ENCODE assay signal across 22 cellular contexts in genomic region chr7:87426160-87426559, GRCh38. TPM values are rescaled to one million over a fixed set of nuclear protein-coding genes. Genes with fewer than 3 reads are reported as not detected.
DNase-seq lines count a peak whose midpoint lies in the region; ATAC-seq and TF ChIP-seq lines count a peak whose summit lies in the region.
"Had no signal": no experiment of that assay in that cellular context is flagged by ENCODE, and none has a peak within 500 bp of the region (broad histone marks: within the 10 kb centered on the region; RNA-seq: fewer than 3 reads in every experiment).

No MANE protein-coding gene starts in this region.

- no peak overlapping the region for H3K4me3 ChIP-seq in DOHH2 (ENCODE audit: low read length)
- H3K4me3 ChIP-seq: heart right ventricle, transverse colon had no signal

- H3K4me3 Mint-ChIP-seq in natural killer cell treated with Interleukin-12 subunit alpha and Interleukin-12 subunit beta and Interleukin-15 and Interleukin-18, amount 100 ng/mL, for 72 hours, result no peak overlapping the region
- H3K4me3 Mint-ChIP-seq: natural killer cell; T-helper 1 cell treated with Interleukin-12 subunit alpha and Interleukin-12 subunit beta and Interleukin-4 antibody, amounts not matched to agents 30 μg/mL and 1 μg/mL, for 36 hours had no signal

- peaks cover 0 to 20% of the 10 kb centered on the region in 2 donors for H3K27me3 Mint-ChIP-seq in natural killer cell treated with Interleukin-12 subunit alpha and Interleukin-12 subunit beta and Interleukin-15 and Interleukin-18, amount 100 ng/mL, for 72 hours

- no peaks in the 10 kb centered on the region for H3K79me2 ChIP-seq in DOHH2 (ENCODE audit: control insufficient read depth, low read length)

- H3K27me3 ChIP-seq in DOHH2 (ENCODE audit: control insufficient read depth, low read length), result no peaks in the 10 kb centered on the region
- H3K27me3 ChIP-seq: heart right ventricle, transverse colon had no signal

- H4K20me1 ChIP-seq in DOHH2 (ENCODE audit: control insufficient read depth, insufficient read depth, low read depth, low read length), result no peaks in the 10 kb centered on the region

- no peak for DNase-seq in activated CD8-positive, alpha-beta memory T cell treated with anti-CD3 and anti-CD28 coated beads, Interleukin-2, amount 50 U/mL, for 4 hours
- no peak for DNase-seq in NCI-H1092 treated with DMSO at 0.1 percent for 48 hours (lab: John Stamatoyannopoulos, UW)
- DNase-seq in natural killer cell treated with Interleukin-12 subunit alpha and Interleukin-12 subunit beta and Interleukin-15 and Interleukin-18, amount 100 ng/mL, for 72 hours (ENCODE audit: low spot score), result no peak
- DNase-seq: amniotic stem cell; caudate nucleus; DMS 273 treated with DMSO at 0.1 percent for 48 hours; effector CD4-positive, alpha-beta T cell; heart right ventricle; natural killer cell; NCI-H146; NCI-H226; stimulated activated naive CD4-positive, alpha-beta T cell treated with Interleukin-2 at 50 U/mL for 16 hours; transverse colon had no signal

- TF ChIP-seq CTCF in DOHH2 (IDR thresholded peaks at IDR 0.05; ENCODE audit: low read depth, low read length, poor library complexity, severe bottlenecking), result no peak

- no peak overlapping the region for H3K27ac Mint-ChIP-seq in natural killer cell treated with Interleukin-12 subunit alpha and Interleukin-12 subunit beta and Interleukin-15 and Interleukin-18, amount 100 ng/mL, for 72 hours
- H3K27ac Mint-ChIP-seq: natural killer cell; T-helper 1 cell treated with Interleukin-12 subunit alpha and Interleukin-12 subunit beta and Interleukin-4 antibody, amounts not matched to agents 30 μg/mL and 1 μg/mL, for 36 hours had no signal

- no peaks in the 10 kb centered on the region for H3K9me2 ChIP-seq in DOHH2 (replicated peaks; ENCODE audit: control insufficient read depth, low read length)

- H3K9me3 Mint-ChIP-seq in natural killer cell treated with Interleukin-12 subunit alpha and Interleukin-12 subunit beta and Interleukin-15 and Interleukin-18, amount 100 ng/mL, for 72 hours, result no peaks in the 10 kb centered on the region
- H3K9me3 Mint-ChIP-seq: natural killer cell; T-helper 1 cell treated with Interleukin-12 subunit alpha and Interleukin-12 subunit beta and Interleukin-4 antibody, amounts not matched to agents 30 μg/mL and 1 μg/mL, for 36 hours had no signal

- no peaks in the 10 kb centered on the region for H3K9me3 ChIP-seq in DOHH2 (ENCODE audit: control insufficient read depth, insufficient read depth, low read length)
- H3K9me3 ChIP-seq: heart right ventricle, transverse colon had no signal

- H3K36me3 Mint-ChIP-seq in natural killer cell treated with Interleukin-12 subunit alpha and Interleukin-12 subunit beta and Interleukin-15 and Interleukin-18, amount 100 ng/mL, for 72 hours, result no peaks in the 10 kb centered on the region
- H3K36me3 Mint-ChIP-seq: natural killer cell had no signal

- peaks cover 9% of the 10 kb centered on the region for H3K4me1 ChIP-seq in DOHH2 (ENCODE audit: control insufficient read depth, low read length)
- H3K4me1 ChIP-seq: heart right ventricle, transverse colon had no signal

- H3K36me3 ChIP-seq in DOHH2 (ENCODE audit: control insufficient read depth, low read length), result no peaks in the 10 kb centered on the region
- H3K36me3 ChIP-seq: transverse colon had no signal

- H3K27ac ChIP-seq in DOHH2 (ENCODE audit: low read depth, low read length), result no peak overlapping the region
- H3K27ac ChIP-seq: 22Rv1, heart right ventricle, transverse colon had no signal

- H3F3A ChIP-seq in DOHH2 (ENCODE audit: control insufficient read depth, insufficient read depth), result no peaks in the 10 kb centered on the region

- no peaks in the 10 kb centered on the region for H3K4me1 Mint-ChIP-seq in natural killer cell treated with Interleukin-12 subunit alpha and Interleukin-12 subunit beta and Interleukin-15 and Interleukin-18, amount 100 ng/mL, for 72 hours (ENCODE audit: low read depth in 2 of 2)
- H3K4me1 Mint-ChIP-seq: natural killer cell had no signal

- ATAC-seq in GM19351 (IDR thresholded peaks at IDR 0.05; ENCODE audit: unreplicated experiment) (peak; percentile 63), HG02623 (IDR thresholded peaks at IDR 0.05; ENCODE audit: unreplicated experiment) (peak; percentile 80), HG03280 (IDR thresholded peaks at IDR 0.05; ENCODE audit: unreplicated experiment) (peak; percentile 63), GM18498 (IDR thresholded peaks at IDR 0.05; ENCODE audit: unreplicated experiment) (no peak)
- no peak for ATAC-seq in natural killer cell treated with Interleukin-12 subunit alpha and Interleukin-12 subunit beta and Interleukin-15 and Interleukin-18, amount 100 ng/mL, for 72 hours
- ATAC-seq: heart right ventricle, natural killer cell, Right ventricle myocardium inferior had no signal

- 0 out of 2 replicates have a peak overlapping the region, but pooled peaks have one; percentile 2 for H3K4me2 ChIP-seq in DOHH2 (ENCODE audit: low read length)

RNA-seq across cellular contexts. Expression of gene ABCB4, which starts 49.3 kb away (rescaled TPM):
- total RNA-seq in natural killer cell treated with Interleukin-12 subunit alpha and Interleukin-12 subunit beta and Interleukin-15 and Interleukin-18, amount 100 ng/mL, for 72 hours, result under 1 TPM; 0.20 to 0.69 TPM
- total RNA-seq: pulmonary artery endothelial cell had no signal

Comparison
In these comparisons a context has a peak if more than half of its experiments do, and no peak if none do; other contexts are left out.
1. ATAC-seq: peak in GM19351 (single experiment), HG02623 (single experiment) and HG03280 (single experiment); none in GM18498 (single experiment) and natural killer cell treated with Interleukin-12 subunit alpha and Interleukin-12 subunit beta and Interleukin-15 and Interleukin-18, amount 100 ng/mL, for 72 hours (0 of 2).